14 cellular contexts compared by ENCODE assay signal in genomic region chr20:3803854-3804253, GRCh38. TPM values are rescaled to one million over a fixed set of nuclear protein-coding genes. Genes with fewer than 3 reads are reported as not detected.
DNase-seq lines count a peak whose midpoint lies in the region; TF ChIP-seq lines count a peak whose summit lies in the region.
"Had no signal": no experiment of that assay in that cellular context is flagged by ENCODE, and none has a peak within 500 bp of the region (broad histone marks: within the 10 kb centered on the region; RNA-seq: fewer than 3 reads in every experiment).

No MANE protein-coding gene starts in this region.

- TF ChIP-seq CTCF in RWPE1 (conservative IDR thresholded peaks at IDR 0.05; ENCODE audit: low read depth) (no peak), endothelial cell (IDR thresholded peaks at IDR 0.05; ENCODE audit: unreplicated experiment) (no peak), spleen (IDR thresholded peaks at IDR 0.05 in 8 of 11, conservative IDR thresholded peaks at IDR 0.05 in 3 of 11) (no peak)

- H3K27me3 Mint-ChIP-seq in activated CD4-positive, alpha-beta T cell treated with anti-CD3 and anti-CD28 coated beads, Interleukin-2, amount 10 ng/mL, durations not matched to agents 7 days and 5 days, result no peaks in the 10 kb centered on the region
- peaks cover 9% of the 10 kb centered on the region for H3K27me3 Mint-ChIP-seq in endothelial cell (ENCODE audit: unreplicated experiment)

- H3K9me3 ChIP-seq in spleen, result no peaks in the 10 kb centered on the region
- H3K9me3 ChIP-seq: right lobe of liver had no signal

- intact Hi-C loops in spleen (cut with DNase I; ENCODE audit: low total_unique reads), result no loop called here

- POLR2A ChIA-PET in activated CD4-positive, alpha-beta T cell treated with anti-CD3 and anti-CD28 coated beads, Interleukin-2, amount 10 ng/mL, durations not matched to agents 7 days and 5 days (lab: Charles Lee), result no interaction called here
- POLR2A ChIA-PET in RWPE1 (lab: Yijun Ruan, JAX; ENCODE audit: low non-redundant PET), result interaction anchor here (0.7 to 1.1 kb wide), 2 partner anchors 14 to 35 kb away, joined by 3 to 6 read pairs; no protein-coding TSS in a partner anchor

- no peak for TF ChIP-seq POLR2A in spleen (IDR thresholded peaks at IDR 0.05)

- DNase-seq in activated CD4-positive, alpha-beta T cell treated with anti-CD3 and anti-CD28 coated beads, Interleukin-2, amount 10 ng/mL, durations not matched to agents 7 days and 5 days, result no peak
- no peak for DNase-seq in activated CD4-positive, alpha-beta T cell treated with anti-CD3 and anti-CD28 coated beads for 48 hours
- DNase-seq in RWPE1 (ENCODE audit: low spot score), result no peak
- DNase-seq in endothelial cell (ENCODE audit: low spot score), result no peak
- DNase-seq in spleen, result peak; percentile 62
- DNase-seq in stimulated activated CD4-positive, alpha-beta T cell treated with anti-CD3 and anti-CD28 coated beads, Interleukin-4, amount 100 ng/mL, for 4 hours, result no peak
- no peak for DNase-seq in AML-193 (lab: John Stamatoyannopoulos, UW)
- DNase-seq in anterior cingulate cortex (lab: John Stamatoyannopoulos, UW), result no peak
- DNase-seq: DMS53, NCI-H1105 treated with DMSO at 0.1 percent for 48 hours, NCI-H345, nephron progenitor cell, right lobe of liver had no signal

- H3K4me1 ChIP-seq in spleen, result peaks cover 25 to 100% (median 78%) of the 10 kb centered on the region in 6 donors

- 81 to 94% (median 93%) methylated on average over 6 of the region's 6 CpGs for WGBS in spleen, 5 donors

- H3K4me1 Mint-ChIP-seq in activated CD4-positive, alpha-beta T cell treated with anti-CD3 and anti-CD28 coated beads, Interleukin-2, amount 10 ng/mL, durations not matched to agents 7 days and 5 days, result peaks cover 91% of the 10 kb centered on the region
- peaks cover 21% of the 10 kb centered on the region for H3K4me1 Mint-ChIP-seq in endothelial cell (ENCODE audit: unreplicated experiment)

- no peaks in the 10 kb centered on the region for H3K27me3 ChIP-seq in spleen (replicated peaks in 1 of 7)
- H3K27me3 ChIP-seq: cardiac muscle cell, right lobe of liver had no signal

- peaks cover 85% of the 10 kb centered on the region for H3K36me3 Mint-ChIP-seq in activated CD4-positive, alpha-beta T cell treated with anti-CD3 and anti-CD28 coated beads, Interleukin-2, amount 10 ng/mL, durations not matched to agents 7 days and 5 days (ENCODE audit: low read depth)
- peaks cover 25% of the 10 kb centered on the region for H3K36me3 Mint-ChIP-seq in endothelial cell (ENCODE audit: low read depth, unreplicated experiment)

- H3K27ac ChIP-seq in RWPE1, result peak overlapping the region; percentile 100
- H3K27ac ChIP-seq in spleen, result peak overlapping the region in 3 of 8 donors; percentile 4 to 99 (median 96)
- H3K27ac ChIP-seq: cardiac muscle cell had no signal

- H3K36me3 ChIP-seq in spleen, result peaks cover 0 to 76% (median 56%) of the 10 kb centered on the region in 6 donors
- H3K36me3 ChIP-seq: cardiac muscle cell had no signal

- CTCF ChIA-PET in activated CD4-positive, alpha-beta T cell treated with anti-CD3 and anti-CD28 coated beads, Interleukin-2, amount 10 ng/mL, durations not matched to agents 7 days and 5 days (lab: Charles Lee), result interaction anchor here (0.7 to 8.3 kb wide), 2 partner anchors 12 to 121 kb away, joined by 3 to 94 read pairs; partner anchors contain the start of gene AP5S1
- CTCF ChIA-PET in RWPE1 (lab: Yijun Ruan, JAX), result no interaction called here

- H3K4me3 ChIP-seq in spleen, result no peak overlapping the region
- H3K4me3 ChIP-seq: cardiac muscle cell, right lobe of liver had no signal

- H3K9me3 Mint-ChIP-seq in activated CD4-positive, alpha-beta T cell treated with anti-CD3 and anti-CD28 coated beads, Interleukin-2, amount 10 ng/mL, durations not matched to agents 7 days and 5 days, result no peaks in the 10 kb centered on the region
- H3K9me3 Mint-ChIP-seq in endothelial cell (ENCODE audit: unreplicated experiment), result no peaks in the 10 kb centered on the region
- H3K9me3 Mint-ChIP-seq: nephron progenitor cell had no signal

- no peak overlapping the region for H3K4me3 Mint-ChIP-seq in activated CD4-positive, alpha-beta T cell treated with anti-CD3 and anti-CD28 coated beads, Interleukin-2, amount 10 ng/mL, durations not matched to agents 7 days and 5 days
- H3K4me3 Mint-ChIP-seq in endothelial cell (ENCODE audit: unreplicated experiment), result peak overlapping the region; percentile 7
- H3K4me3 Mint-ChIP-seq: nephron progenitor cell had no signal

- peak overlapping the region; percentile 86 for H3K27ac Mint-ChIP-seq in activated CD4-positive, alpha-beta T cell treated with anti-CD3 and anti-CD28 coated beads, Interleukin-2, amount 10 ng/mL, durations not matched to agents 7 days and 5 days
- H3K27ac Mint-ChIP-seq in endothelial cell (ENCODE audit: unreplicated experiment), result no peak overlapping the region
- H3K27ac Mint-ChIP-seq: nephron progenitor cell had no signal

RNA-seq across cellular contexts. Expression of gene CDC25B, which starts 7.7 kb away (rescaled TPM):
- total RNA-seq in activated CD4-positive, alpha-beta T cell treated with anti-CD3 and anti-CD28 coated beads, Interleukin-2, amount 10 ng/mL, durations not matched to agents 7 days and 5 days, result 100 to 1,000 TPM; 403 to 429 TPM
- 10.4 TPM for total RNA-seq in endothelial cell (ENCODE audit: unreplicated experiment)
- total RNA-seq in spleen, result 10 to 100 TPM; 48.3 to 67.7 (median 55.1) TPM
- polyA plus RNA-seq in spleen, result 10 to 100 TPM; 22.8 to 45.8 (median 42.9) TPM

RNA-seq across cellular contexts. Expression of gene AP5S1, which starts 16.5 kb away (rescaled TPM):
- total RNA-seq in activated CD4-positive, alpha-beta T cell treated with anti-CD3 and anti-CD28 coated beads, Interleukin-2, amount 10 ng/mL, durations not matched to agents 7 days and 5 days, result 10 to 100 TPM; 16.6 to 18.2 TPM
- total RNA-seq in endothelial cell (ENCODE audit: unreplicated experiment) (9.9 TPM), spleen (10 to 100 TPM; 11.1 to 19.0 (median 17.1) TPM)
- 1 to 10 TPM; 5.3 to 9.6 (median 5.6) TPM for polyA plus RNA-seq in spleen

RNA-seq across cellular contexts. Expression of gene CENPB, which starts 17.3 kb away (rescaled TPM):
- total RNA-seq in activated CD4-positive, alpha-beta T cell treated with anti-CD3 and anti-CD28 coated beads, Interleukin-2, amount 10 ng/mL, durations not matched to agents 7 days and 5 days, result 10 to 100 TPM; 77.8 to 85.6 TPM
- total RNA-seq in endothelial cell (ENCODE audit: unreplicated experiment), result 57.9 TPM
- total RNA-seq in spleen, result 10 to 100 TPM; 41.8 to 84.7 (median 57.9) TPM
- polyA plus RNA-seq in spleen, result 10 to 100 TPM; 24.8 to 56.9 (median 29.3) TPM

RNA-seq across cellular contexts. Expression of gene SPEF1, which starts 22.6 kb away (rescaled TPM):
- under 1 TPM; 0.17 to 0.21 TPM for total RNA-seq in activated CD4-positive, alpha-beta T cell treated with anti-CD3 and anti-CD28 coated beads, Interleukin-2, amount 10 ng/mL, durations not matched to agents 7 days and 5 days
- 0.23 TPM for total RNA-seq in endothelial cell (ENCODE audit: unreplicated experiment)
- total RNA-seq in spleen, result not detected
- under 1 TPM in 2 of 3 donors, not detected in 1; 0.06 to 0.11 TPM for polyA plus RNA-seq in spleen
- total RNA-seq: right lobe of liver had no signal

RNA-seq across cellular contexts. Expression of gene ADISSP, which starts 36.3 kb away (rescaled TPM):
- total RNA-seq in activated CD4-positive, alpha-beta T cell treated with anti-CD3 and anti-CD28 coated beads, Interleukin-2, amount 10 ng/mL, durations not matched to agents 7 days and 5 days, result 10 to 100 TPM; 27.8 to 27.9 TPM
- total RNA-seq in endothelial cell (ENCODE audit: unreplicated experiment), result 18.0 TPM
- total RNA-seq in spleen, result 10 to 100 TPM; 29.4 to 42.4 (median 35.1) TPM
- polyA plus RNA-seq in spleen, result 10 to 100 TPM; 31.3 to 55.5 (median 36.8) TPM

Comparison
In these comparisons a context has a peak if more than half of its experiments do, and no peak if none do; other contexts are left out.
1. RNA of gene CDC25B, which starts 7.7 kb away (total RNA-seq): 403 to 429 TPM in activated CD4-positive, alpha-beta T cell treated with anti-CD3 and anti-CD28 coated beads, Interleukin-2, amount 10 ng/mL, durations not matched to agents 7 days and 5 days; 48.3 to 67.7 TPM in spleen and 10.4 TPM in endothelial cell (single experiment); every median in the first group is over 4 times any median in the second.